In genomic region chr3:50567386-50568182, GRCh38 we compare ENCODE assay signal across 8 cellular contexts. TPM values are rescaled to one million over a fixed set of nuclear protein-coding genes. Genes with fewer than 3 reads are reported as not detected.
DNase-seq lines count a peak whose midpoint lies in the region; ATAC-seq and TF ChIP-seq lines count a peak whose summit lies in the region.

C3orf18 (minus strand) TSS chr3:50567747; CDS start chr3:50565699, 2,048 bp downstream.

- peak within 1 kb of the TSS; percentile 98 for H3K4me3 ChIP-seq in endodermal cell (ENCODE audit: low read length)

- H3K27me3 ChIP-seq in endodermal cell (ENCODE audit: control insufficient read depth, insufficient read depth, low read length, poor library complexity, severe bottlenecking) = peaks cover 10% of the 10 kb centered on the region

- 4 to 5% methylated on average over 24 to 53 of the region's 54 CpGs for WGBS in endodermal cell (ENCODE audit: insufficient coverage in 1 of 2, insufficient read length in 1 of 2), 2 experiments

- no peak within 1 kb of the TSS for H3K27ac ChIP-seq in endodermal cell (ENCODE audit: low read depth, low read length)

- H3K9me3 ChIP-seq in endodermal cell (ENCODE audit: control insufficient read depth, low read length) = no peaks in the 10 kb centered on the region

- CTCF ChIA-PET in activated CD8-positive, alpha-beta memory T cell treated with anti-CD3 and anti-CD28 coated beads, Interleukin-2, amount 10 ng/mL, durations not matched to agents 7 days and 5 days (lab: Charles Lee) = interaction anchor here (0.7 to 14.4 kb wide), 13 partner anchors 10 to 822 kb away, joined by 3 to 859 read pairs (median 4); partner anchors contain the start of genes CISH, CYB561D2, MAPKAPK3 and NPRL2

- H3K36me3 Mint-ChIP-seq in activated CD8-positive, alpha-beta memory T cell treated with anti-CD3 and anti-CD28 coated beads, Interleukin-2, amount 10 ng/mL, durations not matched to agents 7 days and 5 days = peaks cover 13% of the 10 kb centered on the region
- no peaks in the 10 kb centered on the region for H3K36me3 Mint-ChIP-seq in endodermal cell (ENCODE audit: low read depth)

- no peaks in the 10 kb centered on the region for H3K27me3 Mint-ChIP-seq in activated CD8-positive, alpha-beta memory T cell treated with anti-CD3 and anti-CD28 coated beads, Interleukin-2, amount 10 ng/mL, durations not matched to agents 7 days and 5 days
- peaks cover 12% of the 10 kb centered on the region for H3K27me3 Mint-ChIP-seq in endodermal cell (ENCODE audit: insufficient read depth)

- TF ChIP-seq CTCF in endodermal cell (conservative IDR thresholded peaks at IDR 0.05) = no peak

- H3K9me3 Mint-ChIP-seq in activated CD8-positive, alpha-beta memory T cell treated with anti-CD3 and anti-CD28 coated beads, Interleukin-2, amount 10 ng/mL, durations not matched to agents 7 days and 5 days (ENCODE audit: low read depth) = no peaks in the 10 kb centered on the region
- no peaks in the 10 kb centered on the region for H3K9me3 Mint-ChIP-seq in endodermal cell

- peak within 1 kb of the TSS; percentile 95 for H3K27ac Mint-ChIP-seq in activated CD8-positive, alpha-beta memory T cell treated with anti-CD3 and anti-CD28 coated beads, Interleukin-2, amount 10 ng/mL, durations not matched to agents 7 days and 5 days
- peak within 1 kb of the TSS; percentile 82 for H3K27ac Mint-ChIP-seq in endodermal cell

- H3K36me3 ChIP-seq in endodermal cell (ENCODE audit: control insufficient read depth, insufficient read depth, low read length) = peaks cover 4% of the 10 kb centered on the region

- peak; percentile 95 to 97 for DNase-seq in AML-193 (lab: John Stamatoyannopoulos, UW)
- DNase-seq in NOMO-1 (lab: John Stamatoyannopoulos, UW; ENCODE audit: unreplicated experiment in 2 of 2) = peak; percentile 84 to 92
- DNase-seq in activated CD8-positive, alpha-beta memory T cell treated with anti-CD3 and anti-CD28 coated beads, Interleukin-2, amount 10 ng/mL, durations not matched to agents 7 days and 5 days = peak; percentile 98
- DNase-seq in endodermal cell = peak; percentile 96
- peak; percentile 98 for DNase-seq in mesenteric fat pad (ENCODE audit: low spot score)
- DNase-seq in stimulated activated CD8-positive, alpha-beta memory T cell treated with anti-CD3 and anti-CD28 coated beads, Interleukin-12 subunit alpha, Interleukin-12 subunit beta, amount 100 ng/mL, for 4 hours (ENCODE audit: low read depth) = peak; percentile 89

- H3K4me1 Mint-ChIP-seq in activated CD8-positive, alpha-beta memory T cell treated with anti-CD3 and anti-CD28 coated beads, Interleukin-2, amount 10 ng/mL, durations not matched to agents 7 days and 5 days = peaks cover 47% of the 10 kb centered on the region
- peaks cover 4% of the 10 kb centered on the region for H3K4me1 Mint-ChIP-seq in endodermal cell

- peaks cover 5% of the 10 kb centered on the region for H3K4me1 ChIP-seq in endodermal cell (ENCODE audit: control insufficient read depth, insufficient read depth, low read length)

- H3K4me3 Mint-ChIP-seq in activated CD8-positive, alpha-beta memory T cell treated with anti-CD3 and anti-CD28 coated beads, Interleukin-2, amount 10 ng/mL, durations not matched to agents 7 days and 5 days = peak within 1 kb of the TSS; percentile 89
- H3K4me3 Mint-ChIP-seq in endodermal cell = peak within 1 kb of the TSS; percentile 95

- peak within 1 kb of the TSS; percentile 44 for H3K9ac ChIP-seq in endodermal cell (ENCODE audit: extremely low read depth, low read length, poor library complexity, severe bottlenecking)

- ATAC-seq in GM19043 (IDR thresholded peaks at IDR 0.05; ENCODE audit: low read depth, unreplicated experiment) (peak; percentile 80), HG03432 (IDR thresholded peaks at IDR 0.05; ENCODE audit: unreplicated experiment) (peak; percentile 82)
- peak; percentile 82 for ATAC-seq in activated CD8-positive, alpha-beta memory T cell treated with anti-CD3 and anti-CD28 coated beads, Interleukin-2, amount 10 ng/mL, durations not matched to agents 7 days and 5 days

RNA-seq across cellular contexts. Expression of gene C3orf18, which starts in this region (rescaled TPM):
- 10 to 100 TPM; 15.6 to 17.8 TPM for total RNA-seq in activated CD8-positive, alpha-beta memory T cell treated with anti-CD3 and anti-CD28 coated beads, Interleukin-2, amount 10 ng/mL, durations not matched to agents 7 days and 5 days
- total RNA-seq in endodermal cell (10 to 100 TPM; 14.4 to 16.9 TPM), mesenteric fat pad (8.9 TPM)
- 15.6 TPM for polyA plus RNA-seq in endodermal cell (2013, experiment 1 of 2)
- 15.4 TPM for polyA plus RNA-seq in endodermal cell (2013, experiment 2 of 2)
